In genomic region chr10:78757542-78757941, GRCh38 we compare ENCODE assay signal across 1 cellular context.
TF ChIP-seq lines count a peak whose summit lies in the region.

No MANE protein-coding gene starts in this region.

TF ChIP-seq in SK-N-SH, 30 proteins besides CTCF, POLR2A, EP300 and RAD21 (continued from another document):
- TF ChIP-seq ZBTB33 (IDR thresholded peaks at IDR 0.05; ENCODE audit: borderline replicate concordance, low read depth) (no peak), PBX3 (IDR thresholded peaks at IDR 0.05) (no peak; the same call in 1 of the 2 replicates), ELF1 (IDR thresholded peaks at IDR 0.05) (no peak)
